In genomic region chr11:62399172-62399867, GRCh38 we compare ENCODE assay signal across 14 cellular contexts. TPM values are rescaled to one million over a fixed set of nuclear protein-coding genes. Genes with fewer than 3 reads are reported as not detected.
DNase-seq lines count a peak whose midpoint lies in the region; ATAC-seq and TF ChIP-seq lines count a peak whose summit lies in the region.
"Had no signal": no experiment of that assay in that cellular context is flagged by ENCODE, and none has a peak within 500 bp of the region (broad histone marks: within the 10 kb centered on the region; RNA-seq: fewer than 3 reads in every experiment).

No MANE protein-coding gene starts in this region.

- H3K27ac ChIP-seq in mucosa of rectum (ENCODE audit: low read depth in 2 of 2, low read length in 2 of 2) (peak overlapping the region; percentile 62 to 82), thoracic aorta (peak overlapping the region; percentile 76 to 80)

- no peak for ATAC-seq in thoracic aorta (ENCODE audit: insufficient number of reproducible peaks, low FRiP score, low read depth)
- ATAC-seq: activated CD8-positive, alpha-beta memory T cell treated with anti-CD3 and anti-CD28 coated beads, Interleukin-2, amount 10 ng/mL, durations not matched to agents 7 days and 5 days had no signal

- CTCF ChIA-PET in activated CD4-positive, alpha-beta T cell treated with anti-CD3 and anti-CD28 coated beads, Interleukin-2, amount 10 ng/mL, durations not matched to agents 7 days and 5 days (lab: Charles Lee), result interaction anchor here (1.1 to 3.4 kb wide), 3 partner anchors 9 to 25 kb away, joined by 3 to 19 read pairs (median 4); no protein-coding TSS in a partner anchor

- H3K9me3 ChIP-seq in mucosa of rectum (ENCODE audit: control insufficient read depth in 2 of 2, low read length in 2 of 2), result no peaks in the 10 kb centered on the region
- H3K9me3 ChIP-seq in thoracic aorta, result no peaks in the 10 kb centered on the region

- H3K4me1 Mint-ChIP-seq in activated CD4-positive, alpha-beta T cell treated with anti-CD3 and anti-CD28 coated beads, Interleukin-2, amount 10 ng/mL, durations not matched to agents 7 days and 5 days, result peaks cover 37% of the 10 kb centered on the region
- peaks cover 67% of the 10 kb centered on the region for H3K4me1 Mint-ChIP-seq in chondrocyte (ENCODE audit: low read depth)

- no peaks in the 10 kb centered on the region for H3K9me3 Mint-ChIP-seq in activated CD4-positive, alpha-beta T cell treated with anti-CD3 and anti-CD28 coated beads, Interleukin-2, amount 10 ng/mL, durations not matched to agents 7 days and 5 days
- no peaks in the 10 kb centered on the region for H3K9me3 Mint-ChIP-seq in chondrocyte (ENCODE audit: low read depth)
- H3K9me3 Mint-ChIP-seq: nephron progenitor cell had no signal

- no peaks in the 10 kb centered on the region for H3K27me3 Mint-ChIP-seq in activated CD4-positive, alpha-beta T cell treated with anti-CD3 and anti-CD28 coated beads, Interleukin-2, amount 10 ng/mL, durations not matched to agents 7 days and 5 days
- no peaks in the 10 kb centered on the region for H3K27me3 Mint-ChIP-seq in chondrocyte (ENCODE audit: low read depth)
- H3K27me3 Mint-ChIP-seq: activated CD8-positive, alpha-beta memory T cell treated with anti-CD3 and anti-CD28 coated beads, Interleukin-2, amount 10 ng/mL, durations not matched to agents 7 days and 5 days had no signal

- H3K36me3 ChIP-seq in mucosa of rectum (ENCODE audit: control insufficient read depth in 2 of 2, insufficient read depth in 2 of 2, low read length in 2 of 2) (no peaks in the 10 kb centered on the region), thoracic aorta (no peaks in the 10 kb centered on the region)

- TF ChIP-seq CTCF in chondrocyte (IDR thresholded peaks at IDR 0.05), result no peak
- no peak for TF ChIP-seq CTCF in thoracic aorta (IDR thresholded peaks at IDR 0.05)

- peak overlapping the region; percentile 58 for H3K27ac Mint-ChIP-seq in activated CD4-positive, alpha-beta T cell treated with anti-CD3 and anti-CD28 coated beads, Interleukin-2, amount 10 ng/mL, durations not matched to agents 7 days and 5 days
- H3K27ac Mint-ChIP-seq in chondrocyte (ENCODE audit: unreplicated experiment), result peak overlapping the region; percentile 80
- H3K27ac Mint-ChIP-seq: activated CD8-positive, alpha-beta memory T cell treated with anti-CD3 and anti-CD28 coated beads, Interleukin-2, amount 10 ng/mL, durations not matched to agents 7 days and 5 days; nephron progenitor cell had no signal

- no peaks in the 10 kb centered on the region for H3K27me3 ChIP-seq in mucosa of rectum (ENCODE audit: control insufficient read depth in 2 of 2, insufficient read depth in 2 of 2, low read length in 2 of 2)
- no peaks in the 10 kb centered on the region for H3K27me3 ChIP-seq in thoracic aorta (replicated peaks; ENCODE audit: insufficient read depth)

- POLR2A ChIA-PET in activated CD4-positive, alpha-beta T cell treated with anti-CD3 and anti-CD28 coated beads, Interleukin-2, amount 10 ng/mL, durations not matched to agents 7 days and 5 days (lab: Charles Lee), result interaction anchor here (0.6 kb wide), 1 partner anchor 153 kb away, joined by 5 read pairs; no protein-coding TSS in a partner anchor

- DNase-seq in activated CD4-positive, alpha-beta T cell treated with anti-CD3 and anti-CD28 coated beads, Interleukin-2, amount 10 ng/mL, durations not matched to agents 7 days and 5 days, result no peak
- DNase-seq in activated CD4-positive, alpha-beta T cell treated with anti-CD3 and anti-CD28 coated beads for 1 hour, result no peak
- DNase-seq in chondrocyte (ENCODE audit: low spot score), result no peak
- no peak for DNase-seq in thoracic aorta (ENCODE audit: low spot score)
- no peak for DNase-seq in activated CD8-positive, alpha-beta memory T cell treated with anti-CD3 and anti-CD28 coated beads, Interleukin-2, amount 50 U/mL, for 48 hours
- no peak for DNase-seq in GDM1 (lab: John Stamatoyannopoulos, UW)
- no peak for DNase-seq in middle frontal gyrus (ENCODE audit: extremely low spot score, low spot score)
- DNase-seq: activated CD8-positive, alpha-beta memory T cell treated with anti-CD3 and anti-CD28 coated beads, Interleukin-2, amount 10 ng/mL, durations not matched to agents 7 days and 5 days; cortex of kidney; NCI-H526 treated with DMSO at 0.1 percent for 48 hours had no signal

- H3K4me3 Mint-ChIP-seq in activated CD4-positive, alpha-beta T cell treated with anti-CD3 and anti-CD28 coated beads, Interleukin-2, amount 10 ng/mL, durations not matched to agents 7 days and 5 days, result no peak overlapping the region
- H3K4me3 Mint-ChIP-seq in chondrocyte (ENCODE audit: unreplicated experiment), result no peak overlapping the region
- H3K4me3 Mint-ChIP-seq: activated CD8-positive, alpha-beta memory T cell treated with anti-CD3 and anti-CD28 coated beads, Interleukin-2, amount 10 ng/mL, durations not matched to agents 7 days and 5 days had no signal

- H3K4me3 ChIP-seq in mucosa of rectum (ENCODE audit: low read length in 2 of 2), result no peak overlapping the region
- H3K4me3 ChIP-seq in thoracic aorta, result no peak overlapping the region

- H3K36me3 Mint-ChIP-seq in activated CD4-positive, alpha-beta T cell treated with anti-CD3 and anti-CD28 coated beads, Interleukin-2, amount 10 ng/mL, durations not matched to agents 7 days and 5 days (ENCODE audit: low read depth), result no peaks in the 10 kb centered on the region
- H3K36me3 Mint-ChIP-seq in chondrocyte (ENCODE audit: low read depth), result no peaks in the 10 kb centered on the region
- H3K36me3 Mint-ChIP-seq: activated CD8-positive, alpha-beta memory T cell treated with anti-CD3 and anti-CD28 coated beads, Interleukin-2, amount 10 ng/mL, durations not matched to agents 7 days and 5 days had no signal

- H3K4me1 ChIP-seq in mucosa of rectum (ENCODE audit: control insufficient read depth in 2 of 2, insufficient read depth in 2 of 2, low read length in 2 of 2), result peaks cover 28 to 30% of the 10 kb centered on the region in 2 donors
- peaks cover 53 to 79% of the 10 kb centered on the region in 2 donors for H3K4me1 ChIP-seq in thoracic aorta (ENCODE audit: control insufficient read depth in 1 of 2, low read depth in 2 of 2)

- H3K9ac ChIP-seq in mucosa of rectum (ENCODE audit: low read depth in 1 of 2, low read length in 2 of 2), result peak overlapping the region; percentile 24 to 26

RNA-seq across cellular contexts. Expression of gene SCGB1A1, which starts 19.5 kb away (rescaled TPM):
- total RNA-seq in activated CD4-positive, alpha-beta T cell treated with anti-CD3 and anti-CD28 coated beads, Interleukin-2, amount 10 ng/mL, durations not matched to agents 7 days and 5 days, result not detected
- not detected in 3 replicates for total RNA-seq in chondrocyte
- not detected for total RNA-seq in thoracic aorta
- total RNA-seq: activated CD8-positive, alpha-beta memory T cell treated with anti-CD3 and anti-CD28 coated beads, Interleukin-2, amount 10 ng/mL, durations not matched to agents 7 days and 5 days; G401; T-helper 1 cell treated with Interleukin-12 subunit alpha and Interleukin-12 subunit beta and Interleukin-4 antibody, amounts not matched to agents 30 ng/mL and 1 ng/mL, for 36 hours had no signal
